ENCODE assay signal across 21 cellular contexts in the genomic region with DNA sequence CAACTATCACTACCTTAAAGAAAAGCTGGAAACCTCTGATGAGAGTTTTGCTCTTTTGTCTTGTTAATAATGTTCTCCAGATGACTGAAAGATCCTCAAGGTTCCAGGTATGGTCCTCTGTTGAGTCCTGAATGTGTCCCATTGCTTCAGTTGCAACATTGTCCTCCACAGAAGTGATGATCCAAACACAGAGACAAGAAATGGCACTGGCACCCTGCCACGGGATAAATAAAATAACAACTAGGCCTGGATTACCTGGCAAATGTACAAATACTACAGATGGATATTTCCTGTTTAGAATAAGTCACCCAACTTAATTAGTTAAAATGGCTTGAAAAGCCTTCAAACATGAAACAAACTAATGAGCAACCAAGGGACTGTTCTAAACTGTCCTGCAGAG. TPM values are rescaled to one million over a fixed set of nuclear protein-coding genes. Genes with fewer than 3 reads are reported as not detected.
DNase-seq lines count a peak whose midpoint lies in the region; ATAC-seq and TF ChIP-seq lines count a peak whose summit lies in the region.
"Had no signal": no experiment of that assay in that cellular context is flagged by ENCODE, and none has a peak within 500 bp of the region (broad histone marks: within the 10 kb centered on the region; RNA-seq: fewer than 3 reads in every experiment).

No MANE protein-coding gene starts in this region.

- peaks cover 26% of the 10 kb centered on the region for H3K4me1 ChIP-seq in CD4-positive, alpha-beta memory T cell (ENCODE audit: insufficient read depth, low read length)
- no peaks in the 10 kb centered on the region for H3K4me1 ChIP-seq in GM23248 (ENCODE audit: insufficient read depth)
- H3K4me1 ChIP-seq: left lung had no signal

- H3K4me2 ChIP-seq in GM23248 (ENCODE audit: unreplicated experiment) = no peak overlapping the region
- H3K4me2 ChIP-seq: smooth muscle cell had no signal

- H2AFZ ChIP-seq in GM23248 = no peak overlapping the region

- 33 to 53% methylated on average over 1 of the region's 1 CpG for WGBS in GM23248 (ENCODE audit: low coverage in 1 of 2, low lambda C conversion rate in 2 of 2, missing lambda C conversion rate in 2 of 2), 2 experiments

- H3K9ac ChIP-seq in GM23248 = no peak overlapping the region

- no peak for ATAC-seq in activated B cell treated with CpG ODN at 0.5 μM for 24 hours (ENCODE audit: low read depth)
- ATAC-seq: mucosa of descending colon had no signal

- H3K9me2 ChIP-seq in GM23248 (ENCODE audit: insufficient read depth) = no peaks in the 10 kb centered on the region

- CTCF ChIA-PET in CD4-positive, alpha-beta memory T cell (lab: Charles Lee; ENCODE audit: partially characterized antibody) = interaction anchor here (0.7 kb wide), 1 partner anchor 141 kb away, joined by 3 read pairs; the partner anchor contains the start of gene TRIM69
- CTCF ChIA-PET in activated B cell treated with CpG ODN at 0.5 μM for 24 hours (lab: Charles Lee) = no interaction called here

- no peak overlapping the region for H3K4me3 Mint-ChIP-seq in CD4-positive, alpha-beta memory T cell
- H3K4me3 Mint-ChIP-seq in activated B cell treated with CpG ODN at 0.5 μM for 24 hours = no peak overlapping the region
- no peak overlapping the region for H3K4me3 Mint-ChIP-seq in mesothelial cell of epicardium

- H3K4me3 ChIP-seq in CD4-positive, alpha-beta memory T cell (ENCODE audit: low read length in 2 of 2) = no peak overlapping the region
- no peak overlapping the region for H3K4me3 ChIP-seq in GM23248
- H3K4me3 ChIP-seq: left lung, mucosa of descending colon, SK-N-MC, smooth muscle cell, stomach, upper lobe of left lung had no signal

- H3K9me3 ChIP-seq in CD4-positive, alpha-beta memory T cell (ENCODE audit: control insufficient read depth in 1 of 2, low read length in 2 of 2) = no peaks in the 10 kb centered on the region
- no peaks in the 10 kb centered on the region for H3K9me3 ChIP-seq in GM23248 (ENCODE audit: low read depth)
- H3K9me3 ChIP-seq: left lung, mucosa of descending colon, stomach, upper lobe of left lung had no signal

- in situ Hi-C loops in GM23248 (cut with MboI) = loop anchor here (25.0 kb wide), 1 partner anchor 142 kb away; the partner anchor contains the start of gene TRIM69

- H3K79me2 ChIP-seq in GM23248 (ENCODE audit: insufficient read depth) = no peaks in the 10 kb centered on the region

- intact Hi-C loops in CD4-positive, alpha-beta memory T cell (cut with micrococcal nuclease) = no loop called here
- intact Hi-C loops in activated B cell treated with CpG ODN at 0.5 μM for 24 hours (cut with micrococcal nuclease) = no loop called here

- no peaks in the 10 kb centered on the region for H3K9me3 Mint-ChIP-seq in CD4-positive, alpha-beta memory T cell
- no peaks in the 10 kb centered on the region for H3K9me3 Mint-ChIP-seq in activated B cell treated with CpG ODN at 0.5 μM for 24 hours
- H3K9me3 Mint-ChIP-seq in mesothelial cell of epicardium = no peaks in the 10 kb centered on the region

- H3K36me3 Mint-ChIP-seq in CD4-positive, alpha-beta memory T cell = peaks cover 33 to 57% of the 10 kb centered on the region in 2 donors
- H3K36me3 Mint-ChIP-seq in activated B cell treated with CpG ODN at 0.5 μM for 24 hours (ENCODE audit: low read depth) = peaks cover 70% of the 10 kb centered on the region
- peaks cover 41% of the 10 kb centered on the region for H3K36me3 Mint-ChIP-seq in mesothelial cell of epicardium

- H3K4me1 Mint-ChIP-seq in CD4-positive, alpha-beta memory T cell = peaks cover 17 to 41% (median 26%) of the 10 kb centered on the region in 4 donors
- H3K4me1 Mint-ChIP-seq in activated B cell treated with CpG ODN at 0.5 μM for 24 hours = peaks cover 11% of the 10 kb centered on the region
- H3K4me1 Mint-ChIP-seq in mesothelial cell of epicardium = peaks cover 9% of the 10 kb centered on the region

- no peaks in the 10 kb centered on the region for H3K27me3 ChIP-seq in CD4-positive, alpha-beta memory T cell (ENCODE audit: insufficient read depth, low read length)
- no peaks in the 10 kb centered on the region for H3K27me3 ChIP-seq in GM23248 (replicated peaks; ENCODE audit: insufficient read depth)
- H3K27me3 ChIP-seq: left lung, stomach, upper lobe of left lung had no signal

- H3K27me3 Mint-ChIP-seq in CD4-positive, alpha-beta memory T cell = no peaks in the 10 kb centered on the region
- H3K27me3 Mint-ChIP-seq in activated B cell treated with CpG ODN at 0.5 μM for 24 hours (no peaks in the 10 kb centered on the region), mesothelial cell of epicardium (ENCODE audit: low read depth) (no peaks in the 10 kb centered on the region)

- DNase-seq in CD4-positive, alpha-beta memory T cell = no peak
- DNase-seq in activated B cell treated with CpG ODN at 0.5 μM for 24 hours (no peak), lung microvascular endothelial cell (ENCODE audit: low read depth in 2 of 2) (peak; percentile 11 to 19), mesothelial cell of epicardium (ENCODE audit: low spot score in 2 of 2, unreplicated experiment in 2 of 2) (no peak), EL (no peak), GM23248 (no peak)
- DNase-seq: activated naive CD4-positive, alpha-beta T cell treated with Interleukin-2 at 50 U/mL for 16 hours; Calu3; H7; head of caudate nucleus; left lung; mucosa of descending colon; NCI-H1417; NCI-H524; stimulated activated CD4-positive, alpha-beta T cell treated with anti-CD3 and anti-CD28 coated beads, Interleukin-2, amount 100 ng/mL, for 48 hours; stomach; T1000; upper lobe of left lung had no signal

- POLR2A ChIA-PET in CD4-positive, alpha-beta memory T cell (lab: Charles Lee; ENCODE audit: partially characterized antibody) = no interaction called here
- POLR2A ChIA-PET in activated B cell treated with CpG ODN at 0.5 μM for 24 hours (lab: Charles Lee) = no interaction called here

- H4K20me1 ChIP-seq in GM23248 (ENCODE audit: insufficient read depth) = no peaks in the 10 kb centered on the region

- no peaks in the 10 kb centered on the region; the same call in 1 of the 2 replicates for H3F3A ChIP-seq in GM23248 (ENCODE audit: insufficient read depth)

- H3K27ac ChIP-seq in C4-2B = peak overlapping the region; percentile 17; the same call in 1 of the 2 replicates
- no peak overlapping the region for H3K27ac ChIP-seq in CD4-positive, alpha-beta memory T cell (ENCODE audit: low read depth, low read length)
- H3K27ac ChIP-seq in GM23248 = no peak overlapping the region
- H3K27ac ChIP-seq: left lung, SK-N-MC, stomach had no signal

- H3K27ac Mint-ChIP-seq in CD4-positive, alpha-beta memory T cell = peak overlapping the region in 5 of 7 donors; percentile 17 to 86 (median 68)
- peak overlapping the region; percentile 46 for H3K27ac Mint-ChIP-seq in activated B cell treated with CpG ODN at 0.5 μM for 24 hours
- no peak overlapping the region for H3K27ac Mint-ChIP-seq in mesothelial cell of epicardium

- H3K36me3 ChIP-seq in CD4-positive, alpha-beta memory T cell (ENCODE audit: insufficient read depth, low read length) = peaks cover 29% of the 10 kb centered on the region
- peaks cover 65% of the 10 kb centered on the region for H3K36me3 ChIP-seq in GM23248 (ENCODE audit: low read depth)

- TF ChIP-seq CTCF in C4-2B (conservative IDR thresholded peaks at IDR 0.05) (no peak), activated B cell treated with CpG ODN at 0.5 μM for 24 hours (IDR thresholded peaks at IDR 0.05) (no peak), mesothelial cell of epicardium (IDR thresholded peaks at IDR 0.05; ENCODE audit: unreplicated experiment) (no peak)

RNA-seq across cellular contexts. Expression of gene EIF3J, which starts 58.3 kb away (rescaled TPM):
- total RNA-seq in CD4-positive, alpha-beta memory T cell = 10 to 100 TPM; 65.0 to 76.8 TPM
- polyA plus RNA-seq in CD4-positive, alpha-beta memory T cell = 10 to 100 TPM; 20.4 to 31.0 TPM
- 78.9 and 88.4 TPM in 2 replicates for total RNA-seq in activated B cell treated with CpG ODN at 0.5 μM for 24 hours
- 33.6 and 39.3 TPM in 2 replicates for total RNA-seq in lung microvascular endothelial cell
- 75.7 to 80.2 TPM (median 77.8 TPM) in 3 replicates for total RNA-seq in mesothelial cell of epicardium
- total RNA-seq in GM23248 (2014; rRNA removed; shearing (Covaris generic)) = 25.2 and 37.8 TPM in 2 replicates
- polyA plus RNA-seq in GM23248 (2016; fragmentation: Nextera tagmentation; extraction: Ambion mirVana) = 35.9 and 38.4 TPM in 2 replicates

Comparison
In these comparisons a context has a peak if more than half of its experiments do, and no peak if none do; other contexts are left out.
1. DNase-seq: peak in lung microvascular endothelial cell (2 of 2); none in CD4-positive, alpha-beta memory T cell (0 of 5), activated B cell treated with CpG ODN at 0.5 μM for 24 hours (single experiment), mesothelial cell of epicardium (0 of 2), EL (single experiment) and GM23248 (single experiment).